In the genomic region with DNA sequence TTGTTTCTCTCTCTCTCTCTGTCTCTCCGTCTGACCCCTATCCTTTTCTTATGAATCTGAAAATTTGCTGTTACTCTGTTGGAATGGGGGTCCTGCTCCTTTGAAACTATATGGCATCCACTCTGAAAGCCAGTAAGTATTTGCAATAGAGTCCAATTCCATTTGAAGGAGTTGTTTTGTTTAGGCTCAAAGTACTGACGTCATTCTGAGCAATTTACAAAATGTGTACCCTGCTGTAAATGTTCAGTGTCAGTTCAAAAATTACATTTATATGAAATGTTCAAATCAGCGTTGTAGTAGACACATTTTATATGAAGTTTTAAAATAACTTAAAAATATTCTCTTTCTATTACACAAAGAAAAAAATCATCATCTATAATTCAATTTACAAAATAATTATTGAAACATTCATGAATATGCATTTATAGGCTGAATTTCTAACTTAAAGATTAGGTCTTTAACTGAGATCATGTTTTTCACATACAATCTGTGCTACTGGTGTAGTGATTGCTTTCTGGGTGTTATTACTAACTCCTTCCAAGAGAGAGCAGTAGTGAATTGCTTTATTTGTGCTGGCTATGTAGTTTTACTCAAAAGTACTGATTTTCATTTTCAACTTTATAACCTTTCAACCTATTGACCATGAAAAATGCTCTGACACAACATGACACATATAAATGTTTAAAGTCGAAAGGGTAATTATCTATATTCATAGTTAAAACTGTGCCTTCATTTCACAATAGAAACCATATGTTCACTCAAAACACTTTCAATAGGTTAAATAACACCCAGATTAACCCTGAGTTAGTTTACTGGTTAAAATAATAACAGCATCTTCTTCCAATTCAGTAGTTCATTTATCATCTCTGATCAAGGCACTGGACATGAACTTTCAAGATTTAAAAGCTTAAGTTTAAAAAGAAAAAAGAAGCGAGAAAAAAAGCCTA, we compare ENCODE assay signal across 8 cellular contexts.
DNase-seq lines count a peak whose midpoint lies in the region; ATAC-seq, FAIRE-seq and TF ChIP-seq lines count a peak whose summit lies in the region.

No MANE protein-coding gene starts in this region.

- H2AFZ ChIP-seq in GM23338 (no peak overlapping the region), endothelial cell of umbilical vein (ENCODE audit: low read depth, low read length) (no peak overlapping the region)

- TF ChIP-seq CTCF in GM06990 (IDR thresholded peaks at IDR 0.05; ENCODE audit: insufficient read depth, low read length, poor library complexity, severe bottlenecking) (peak; percentile 35), GM23338 (conservative IDR thresholded peaks at IDR 0.05; ENCODE audit: low read depth in 2 of 2) (peak; percentile 69 to 78), endothelial cell of umbilical vein (IDR thresholded peaks at IDR 0.05; ENCODE audit: extremely low read depth in 1 of 2, insufficient read depth in 1 of 2, low read depth in 1 of 2, low read length in 2 of 2) (peak; percentile 27 to 42)

- no peaks in the 10 kb centered on the region for H3K9me3 Mint-ChIP-seq in GM23338

- DNase-seq in GM06990 (ENCODE audit: extremely low read depth, insufficient read length) = peak; percentile 9
- DNase-seq in GM23338 (ENCODE audit: low spot score) = peak; percentile 62
- peak; percentile 41 for DNase-seq in NCI-H146 treated with DMSO at 0.1 percent for 48 hours (lab: John Stamatoyannopoulos, UW; ENCODE audit: unreplicated experiment)
- DNase-seq in endothelial cell of umbilical vein (ENCODE audit: low read depth, low spot score) = peak; percentile 44
- DNase-seq in stromal cell of bone marrow (ENCODE audit: low read depth) = peak; percentile 52
- DNase-seq in inferior parietal cortex (ENCODE audit: extremely low spot score) = no peak
- no peak for DNase-seq in activated CD4-positive, CD25-positive, alpha-beta regulatory T cell treated with anti-CD3 and anti-CD28 coated beads, Interleukin-2, amount 50 U/mL, for 72 hours

- dilution Hi-C loops in endothelial cell of umbilical vein (cut with MboI; ENCODE audit: extremely low pct_ligation_motif_present, low sequenced_read_pairs) = no loop called here

- H3K27ac ChIP-seq in GM23338 (ENCODE audit: low read depth) (no peak overlapping the region), endothelial cell of umbilical vein (ENCODE audit: insufficient read depth, low read depth, low read length) (no peak overlapping the region)

- H3K4me2 ChIP-seq in GM23338 = no peak overlapping the region
- no peak overlapping the region for H3K4me2 ChIP-seq in endothelial cell of umbilical vein (ENCODE audit: insufficient read depth, low read length)

- no peak for TF ChIP-seq POLR2A in endothelial cell of umbilical vein (IDR thresholded peaks at IDR 0.05; ENCODE audit: low read depth, low read length)

- no peaks in the 10 kb centered on the region for H3F3A ChIP-seq in GM23338 (replicated peaks; ENCODE audit: low read depth)

- no peak overlapping the region for H3K9ac ChIP-seq in endothelial cell of umbilical vein (replicated peaks; ENCODE audit: extremely low read depth, insufficient read depth, low read length)

- H3K79me2 ChIP-seq in GM23338 (replicated peaks; ENCODE audit: insufficient read depth) (no peaks in the 10 kb centered on the region), endothelial cell of umbilical vein (ENCODE audit: control insufficient read depth, insufficient read depth, low read length) (no peaks in the 10 kb centered on the region)

- POLR2A ChIA-PET in endothelial cell of umbilical vein (lab: Charles Lee) = no interaction called here

- CTCF ChIA-PET in endothelial cell of umbilical vein (lab: Charles Lee) = interaction anchor here (1.0 to 3.0 kb wide), 11 partner anchors 10 to 420 kb away, joined by 4 to 18 read pairs (median 6); no protein-coding TSS in a partner anchor

- ATAC-seq in GM23338 (peak; percentile 44), HG03045 (IDR thresholded peaks at IDR 0.05; ENCODE audit: unreplicated experiment) (no peak)

- peaks cover 29% of the 10 kb centered on the region for H3K4me1 ChIP-seq in GM23338 (ENCODE audit: insufficient read depth)
- H3K4me1 ChIP-seq in endothelial cell of umbilical vein (ENCODE audit: control insufficient read depth, extremely low read depth, insufficient read depth, low read length) = no peaks in the 10 kb centered on the region

- no peaks in the 10 kb centered on the region for H4K20me1 ChIP-seq in GM23338 (replicated peaks; ENCODE audit: insufficient read depth)
- no peaks in the 10 kb centered on the region for H4K20me1 ChIP-seq in endothelial cell of umbilical vein (replicated peaks; ENCODE audit: control insufficient read depth, extremely low read depth, insufficient read depth, low read length)

- intact Hi-C loops in endothelial cell of umbilical vein (cut with micrococcal nuclease) = loop anchor here (1.0 to 10.0 kb wide), 3 partner anchors 94 to 420 kb away; no protein-coding TSS in a partner anchor

- H3K9me3 ChIP-seq in endothelial cell of umbilical vein (replicated peaks; ENCODE audit: control insufficient read depth, insufficient read depth, low read length) = no peaks in the 10 kb centered on the region

- FAIRE-seq in endothelial cell of umbilical vein (lab: Jason Lieb, UNC) = peak; percentile 35

- H3K27ac Mint-ChIP-seq in GM23338 = peak overlapping the region; percentile 77; the same call in 1 of the 2 replicates

- peaks cover 50% of the 10 kb centered on the region for H3K4me1 Mint-ChIP-seq in GM23338

- H3K4me3 ChIP-seq in GM06990 (replicated peaks; ENCODE audit: low read depth, low read length) (no peak overlapping the region), GM23338 (no peak overlapping the region), endothelial cell of umbilical vein (replicated peaks in 1 of 3; ENCODE audit: insufficient read depth in 1 of 3, low read depth in 1 of 3, low read length in 3 of 3) (no peak overlapping the region)

- H3K4me3 Mint-ChIP-seq in GM23338 = no peak overlapping the region

- no TSS peak for BruUV-seq in endothelial cell of umbilical vein (replicated peaks; lab: Mats Ljungman, UMichigan)

- H3K27me3 Mint-ChIP-seq in GM23338 (ENCODE audit: insufficient read depth, low read depth, poor library complexity) = peaks cover 2% of the 10 kb centered on the region

- no peaks in the 10 kb centered on the region for H3K9me1 ChIP-seq in endothelial cell of umbilical vein (replicated peaks; ENCODE audit: control insufficient read depth, extremely low read depth, insufficient read depth, low read length)

- no peaks in the 10 kb centered on the region for H3K36me3 Mint-ChIP-seq in GM23338 (ENCODE audit: low read depth)

- H3K27me3 ChIP-seq in GM06990 (replicated peaks; ENCODE audit: control insufficient read depth, insufficient read depth, low read length) = no peaks in the 10 kb centered on the region
- H3K27me3 ChIP-seq in GM23338 (ENCODE audit: insufficient read depth) = no peaks in the 10 kb centered on the region
- H3K27me3 ChIP-seq in endothelial cell of umbilical vein (ENCODE audit: control insufficient read depth in 2 of 2, insufficient read depth in 2 of 2, low read length in 2 of 2) = no peaks in the 10 kb centered on the region

- H3K36me3 ChIP-seq in GM06990 (ENCODE audit: control insufficient read depth, insufficient read depth, low read length) (no peaks in the 10 kb centered on the region), GM23338 (ENCODE audit: insufficient read depth) (no peaks in the 10 kb centered on the region), endothelial cell of umbilical vein (ENCODE audit: control insufficient read depth in 2 of 2, extremely low read depth in 1 of 2, insufficient read depth in 2 of 2, low read length in 2 of 2) (no peaks in the 10 kb centered on the region)

- H3K9me2 ChIP-seq in GM23338 (ENCODE audit: insufficient read depth) = no peaks in the 10 kb centered on the region

TF ChIP-seq in GM23338, 12 proteins besides CTCF, POLR2A, EP300 and RAD21 (continues in another document):
- TF ChIP-seq EZH2 (IDR thresholded peaks at IDR 0.05; ENCODE audit: low read depth, unreplicated experiment) = no peak

TF ChIP-seq in endothelial cell of umbilical vein, 7 proteins besides CTCF, POLR2A, EP300 and RAD21:
- TF ChIP-seq MYC (IDR thresholded peaks at IDR 0.05; ENCODE audit: low read depth, low read length) (no peak), JUN (IDR thresholded peaks at IDR 0.05; ENCODE audit: borderline replicate concordance, insufficient read depth, insufficient read length, low read depth) (peak; percentile 3)
TF ChIP-seq in endothelial cell of umbilical vein: peak in this region for 1.

Comparison
In these comparisons a context has a peak if more than half of its experiments do, and no peak if none do; other contexts are left out.
1. DNase-seq: peak in GM06990 (single experiment), GM23338 (single experiment), NCI-H146 treated with DMSO at 0.1 percent for 48 hours (single experiment), endothelial cell of umbilical vein (single experiment) and stromal cell of bone marrow (single experiment); none in inferior parietal cortex (single experiment) and activated CD4-positive, CD25-positive, alpha-beta regulatory T cell treated with anti-CD3 and anti-CD28 coated beads, Interleukin-2, amount 50 U/mL, for 72 hours (single experiment).
2. Peak in every context shown above with its lines, with median percentiles within 50 percentile points of each other: CTCF ChIP-seq.